Comparison of ENCODE assay signal across 14 cellular contexts in genomic region chr3:62184559-62184958, GRCh38.
DNase-seq lines count a peak whose midpoint lies in the region; ATAC-seq and TF ChIP-seq lines count a peak whose summit lies in the region.
"Had no signal": no experiment of that assay in that cellular context is flagged by ENCODE, and none has a peak within 500 bp of the region (broad histone marks: within the 10 kb centered on the region; RNA-seq: fewer than 3 reads in every experiment).

No MANE protein-coding gene starts in this region.

- WGBS in psoas muscle, 3 donors: 67 to 82% (median 71%) methylated on average over 7 of the region's 7 CpGs

- peaks cover 15% of the 10 kb centered on the region for H3K4me1 ChIP-seq in psoas muscle
- H3K4me1 ChIP-seq: foreskin keratinocyte had no signal

- H3K27ac ChIP-seq in psoas muscle: no peak overlapping the region
- H3K27ac ChIP-seq: foreskin keratinocyte, vagina had no signal

- H3K4me3 ChIP-seq in fibroblast of villous mesenchyme (ENCODE audit: low read depth, low read length) (no peak overlapping the region), psoas muscle (no peak overlapping the region)
- H3K4me3 ChIP-seq: vagina had no signal

- DNase-seq in NCI-H748 (lab: John Stamatoyannopoulos, UW; ENCODE audit: unreplicated experiment) (peak; percentile 18), NCI-H748 treated with DMSO at 0.1 percent for 48 hours (lab: John Stamatoyannopoulos, UW) (no peak), OCI-M1 (lab: John Stamatoyannopoulos, UW) (peak; percentile 16), fibroblast of villous mesenchyme (ENCODE audit: low read depth) (peak; percentile 24), psoas muscle (peak; percentile 28 to 69), GM20000 (ENCODE audit: low spot score) (no peak), SHP77 (lab: John Stamatoyannopoulos, UW) (no peak), activated gamma-delta T cell treated with Interleukin-2 at 50 U/mL for 16 hours (no peak)
- DNase-seq: activated CD8-positive, alpha-beta memory T cell treated with anti-CD3 and anti-CD28 coated beads, Interleukin-2, amount 10 ng/mL, durations not matched to agents 7 days and 5 days; cortex of kidney; foreskin keratinocyte; HFFc6; left colon had no signal

- no peaks in the 10 kb centered on the region for H3K36me3 ChIP-seq in psoas muscle (ENCODE audit: insufficient read depth in 1 of 2, low read depth in 1 of 2)
- H3K36me3 ChIP-seq: vagina had no signal

- TF ChIP-seq CTCF in fibroblast of villous mesenchyme (IDR thresholded peaks at IDR 0.05; ENCODE audit: insufficient read depth, low read depth, low read length) (no peak), psoas muscle (IDR thresholded peaks at IDR 0.05) (no peak), GM20000 (IDR thresholded peaks at IDR 0.05; ENCODE audit: extremely low read depth, missing control alignments) (no peak)

- ATAC-seq in psoas muscle: no peak
- ATAC-seq: activated CD8-positive, alpha-beta memory T cell treated with anti-CD3 and anti-CD28 coated beads, Interleukin-2, amount 10 ng/mL, durations not matched to agents 7 days and 5 days; left colon had no signal

- H3K27me3 ChIP-seq in psoas muscle (ENCODE audit: insufficient read depth in 3 of 3, low read length in 2 of 3): no peaks in the 10 kb centered on the region
- H3K27me3 ChIP-seq: foreskin keratinocyte, vagina had no signal

- intact Hi-C loops in psoas muscle (cut with DNase I): loop anchor here in 1 of 2 donors (10.0 kb wide), 1 partner anchor 240 kb away; no protein-coding TSS in a partner anchor

- H3K9me3 ChIP-seq in psoas muscle: no peaks in the 10 kb centered on the region
- H3K9me3 ChIP-seq: vagina had no signal

Comparison
In these comparisons a context has a peak if more than half of its experiments do, and no peak if none do; other contexts are left out.
1. DNase-seq: peak in NCI-H748 (single experiment), OCI-M1 (single experiment), fibroblast of villous mesenchyme (single experiment) and psoas muscle (2 of 2); none in NCI-H748 treated with DMSO at 0.1 percent for 48 hours (single experiment), GM20000 (single experiment), SHP77 (0 of 2) and activated gamma-delta T cell treated with Interleukin-2 at 50 U/mL for 16 hours (single experiment).